ENCODE assay signal across 8 cellular contexts in genomic region chr3:155744626-155745324, GRCh38. TPM values are rescaled to one million over a fixed set of nuclear protein-coding genes. Genes with fewer than 3 reads are reported as not detected.
DNase-seq lines count a peak whose midpoint lies in the region; ATAC-seq, FAIRE-seq and TF ChIP-seq lines count a peak whose summit lies in the region.

A gene with protein sequence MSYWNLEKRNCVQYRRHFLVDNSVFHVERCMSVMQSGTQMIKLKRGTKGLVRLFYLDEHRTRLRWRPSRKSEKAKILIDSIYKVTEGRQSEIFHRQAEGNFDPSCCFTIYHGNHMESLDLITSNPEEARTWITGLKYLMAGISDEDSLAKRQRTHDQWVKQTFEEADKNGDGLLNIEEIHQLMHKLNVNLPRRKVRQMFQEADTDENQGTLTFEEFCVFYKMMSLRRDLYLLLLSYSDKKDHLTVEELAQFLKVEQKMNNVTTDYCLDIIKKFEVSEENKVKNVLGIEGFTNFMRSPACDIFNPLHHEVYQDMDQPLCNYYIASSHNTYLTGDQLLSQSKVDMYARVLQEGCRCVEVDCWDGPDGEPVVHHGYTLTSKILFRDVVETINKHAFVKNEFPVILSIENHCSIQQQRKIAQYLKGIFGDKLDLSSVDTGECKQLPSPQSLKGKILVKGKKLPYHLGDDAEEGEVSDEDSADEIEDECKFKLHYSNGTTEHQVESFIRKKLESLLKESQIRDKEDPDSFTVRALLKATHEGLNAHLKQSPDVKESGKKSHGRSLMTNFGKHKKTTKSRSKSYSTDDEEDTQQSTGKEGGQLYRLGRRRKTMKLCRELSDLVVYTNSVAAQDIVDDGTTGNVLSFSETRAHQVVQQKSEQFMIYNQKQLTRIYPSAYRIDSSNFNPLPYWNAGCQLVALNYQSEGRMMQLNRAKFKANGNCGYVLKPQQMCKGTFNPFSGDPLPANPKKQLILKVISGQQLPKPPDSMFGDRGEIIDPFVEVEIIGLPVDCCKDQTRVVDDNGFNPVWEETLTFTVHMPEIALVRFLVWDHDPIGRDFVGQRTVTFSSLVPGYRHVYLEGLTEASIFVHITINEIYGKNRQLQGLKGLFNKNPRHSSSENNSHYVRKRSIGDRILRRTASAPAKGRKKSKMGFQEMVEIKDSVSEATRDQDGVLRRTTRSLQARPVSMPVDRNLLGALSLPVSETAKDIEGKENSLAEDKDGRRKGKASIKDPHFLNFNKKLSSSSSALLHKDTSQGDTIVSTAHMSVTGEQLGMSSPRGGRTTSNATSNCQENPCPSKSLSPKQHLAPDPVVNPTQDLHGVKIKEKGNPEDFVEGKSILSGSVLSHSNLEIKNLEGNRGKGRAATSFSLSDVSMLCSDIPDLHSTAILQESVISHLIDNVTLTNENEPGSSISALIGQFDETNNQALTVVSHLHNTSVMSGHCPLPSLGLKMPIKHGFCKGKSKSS (N-terminal part only) (minus strand): TSS chr3:155745071. CDS start chr3:155704224, 40,847 bp downstream.

- H3K4me3 ChIP-seq in MM.1S (ENCODE audit: low read length) (peak within 1 kb of the TSS; percentile 79), heart right ventricle (peak within 1 kb of the TSS; percentile 41 to 75 (median 67)), pancreas (peak within 1 kb of the TSS; percentile 37 to 87 (median 64))

- no peak for TF ChIP-seq CTCF in MM.1S (IDR thresholded peaks at IDR 0.05; ENCODE audit: low read length)
- no peak for TF ChIP-seq CTCF in heart right ventricle (IDR thresholded peaks at IDR 0.05)
- no peak for TF ChIP-seq CTCF in pancreas (IDR thresholded peaks at IDR 0.05)

- H3K4me2 ChIP-seq in MM.1S (ENCODE audit: low read depth, low read length) = peak within 1 kb of the TSS; percentile 95

- H3K27ac ChIP-seq in MM.1S (ENCODE audit: low read length) = no peak within 1 kb of the TSS
- no peak within 1 kb of the TSS for H3K27ac ChIP-seq in heart right ventricle
- H3K27ac ChIP-seq in pancreas = peak within 1 kb of the TSS; percentile 24 to 68 (median 52)

- H3K4me1 ChIP-seq in MM.1S (ENCODE audit: low read length) = 0 out of 2 replicates have a peak, but pooled peaks cover 3% of the 10 kb centered on the region
- H3K4me1 ChIP-seq in heart right ventricle = peaks cover 0 to 32% (median 15%) of the 10 kb centered on the region in 9 donors
- H3K4me1 ChIP-seq in pancreas = no peaks in the 10 kb centered on the region

- intact Hi-C loops in heart right ventricle (cut with DNase I) = loop anchor here in 3 of 10 donors (10.0 kb wide), 3 partner anchors 110 to 130 kb away; partner anchors contain the start of genes GMPS (in 1 of the 3) and SLC33A1 (in 1 of the 3)
- intact Hi-C loops in pancreas (cut with DNase I) = no loop called here

- no peak for FAIRE-seq in pancreas (lab: Jason Lieb, UNC)

- no peaks in the 10 kb centered on the region for H3K79me2 ChIP-seq in MM.1S (ENCODE audit: low read length)

- peak; percentile 86 to 96 (median 92) for ATAC-seq in heart right ventricle
- ATAC-seq in pancreas = peak; percentile 91 to 93 (median 92)

- peak within 1 kb of the TSS; percentile 31; the same call in 1 of the 2 replicates for H3K9ac ChIP-seq in MM.1S (ENCODE audit: low read length)

- no peaks in the 10 kb centered on the region for H3K9me2 ChIP-seq in MM.1S (replicated peaks; ENCODE audit: insufficient read depth, low read length)

- H3K36me3 ChIP-seq in MM.1S (replicated peaks; ENCODE audit: insufficient read depth, low read length) (no peaks in the 10 kb centered on the region), heart right ventricle (no peaks in the 10 kb centered on the region), pancreas (no peaks in the 10 kb centered on the region)

- 0 to 1% methylated on average over 33 of the region's 33 CpGs for WGBS in heart right ventricle, 2 donors
- 0 to 1% methylated on average over 33 of the region's 33 CpGs for WGBS in pancreas, 2 donors

- H3K27me3 ChIP-seq in MM.1S (replicated peaks; ENCODE audit: insufficient read depth, low read length) (no peaks in the 10 kb centered on the region; the same call in 1 of the 2 replicates), heart right ventricle (peaks cover 0 to 72% (median 39%) of the 10 kb centered on the region in 7 donors), pancreas (no peaks in the 10 kb centered on the region)

- H2AFZ ChIP-seq in MM.1S (ENCODE audit: low read length) = peak within 1 kb of the TSS; percentile 86

- no peaks in the 10 kb centered on the region for H3F3A ChIP-seq in MM.1S (ENCODE audit: insufficient read depth, low read length)

- DNase-seq in DMS53 treated with DMSO at 0.1 percent for 48 hours (lab: John Stamatoyannopoulos, UW; ENCODE audit: unreplicated experiment) = peak; percentile 55
- DNase-seq in GOT3 (lab: John Stamatoyannopoulos, UW) = peak; percentile 31
- no peak for DNase-seq in MM.1S
- DNase-seq in SK-N-DZ (ENCODE audit: low spot score) = peak; percentile 74
- peak; percentile 17 for DNase-seq in amniotic epithelial cell (ENCODE audit: low read depth)
- peak; percentile 50 to 56 for DNase-seq in heart right ventricle
- peak; percentile 74 to 90 (median 78) for DNase-seq in pancreas
- no peak for DNase-seq in foreskin melanocyte

- H4K20me1 ChIP-seq in MM.1S (ENCODE audit: insufficient read depth, low read length) = no peaks in the 10 kb centered on the region

- no peaks in the 10 kb centered on the region for H3K9me3 ChIP-seq in MM.1S (replicated peaks; ENCODE audit: insufficient read depth, low read length)
- H3K9me3 ChIP-seq in heart right ventricle = no peaks in the 10 kb centered on the region
- H3K9me3 ChIP-seq in pancreas = no peaks in the 10 kb centered on the region

RNA-seq across cellular contexts. Expression of the gene that starts here (rescaled TPM):
- polyA plus RNA-seq in SK-N-DZ (2014; cell fraction: cytosol; rRNA removed) = 0.57 and 0.59 TPM in 2 replicates
- polyA plus RNA-seq in SK-N-DZ (2014; cell fraction: nucleus; rRNA removed) = 0.99 and 1.1 TPM in 2 replicates
- total RNA-seq in heart right ventricle (1 to 10 TPM in 1 of 10 donors, under 1 TPM in 9; 0.19 to 2.1 (median 0.51) TPM), pancreas (1 to 10 TPM; 1.6 to 4.4 (median 2.4) TPM)
- polyA plus RNA-seq in heart right ventricle (1 to 10 TPM in 1 of 2 donors, under 1 TPM in 1; 0.13 to 1.2 TPM), pancreas (1 to 10 TPM in 1 of 2 donors, under 1 TPM in 1; 0.91 to 2.3 TPM)

Comparison
In these comparisons a context has a peak if more than half of its experiments do, and no peak if none do; other contexts are left out.
1. DNase-seq: peak in DMS53 treated with DMSO at 0.1 percent for 48 hours (single experiment), GOT3 (single experiment), SK-N-DZ (single experiment), amniotic epithelial cell (single experiment), heart right ventricle (2 of 2) and pancreas (6 of 6); none in MM.1S (single experiment) and foreskin melanocyte (single experiment).
2. H3K27ac ChIP-seq: peak in pancreas (4 of 4); none in MM.1S (single experiment) and heart right ventricle (0 of 10).
3. Peak in every context shown above with its lines, with median percentiles within 50 percentile points of each other: H3K4me3 ChIP-seq.